In the genomic region with DNA sequence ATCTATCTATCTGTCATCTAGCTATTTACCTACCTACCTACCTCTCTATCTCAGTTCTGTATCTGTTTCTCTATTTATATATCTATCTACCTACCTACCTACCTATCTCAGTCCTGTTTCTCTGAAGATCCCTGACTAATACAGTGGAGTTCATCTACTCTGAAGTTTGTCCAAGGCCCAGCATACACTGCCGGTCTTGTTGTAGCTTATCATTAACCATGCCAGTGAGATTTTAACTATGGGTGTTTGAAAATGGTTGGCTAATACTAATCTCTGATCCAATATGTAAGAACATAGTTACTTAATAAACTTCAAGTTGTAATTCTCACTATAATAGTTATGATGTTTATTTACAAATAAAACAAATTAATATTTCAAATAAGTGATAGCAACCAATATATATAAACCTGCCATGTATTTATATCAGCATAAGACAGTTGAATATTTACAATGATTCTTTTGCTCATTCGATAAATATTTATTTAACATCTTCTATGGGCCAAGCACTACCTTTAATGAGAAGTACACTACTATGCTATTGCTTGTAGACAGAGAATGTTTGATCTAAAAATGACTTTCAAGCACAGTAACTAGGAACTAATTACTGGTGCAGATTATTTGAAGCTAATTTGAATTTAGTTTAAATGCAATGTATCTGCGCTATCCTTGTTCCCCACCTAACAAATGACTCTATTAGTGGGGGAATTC, we compare ENCODE assay signal across 20 cellular contexts.
A peak's percentile ranks its signal among the peaks of the same experiment; 100 is the strongest.
DNase-seq lines count a peak whose midpoint lies in the region; ATAC-seq, FAIRE-seq and TF ChIP-seq lines count a peak whose summit lies in the region.
"Had no signal": no experiment of that assay in that cellular context is flagged by ENCODE, and none has a peak within 500 bp of the region (broad histone marks: within the 10 kb centered on the region; RNA-seq: fewer than 3 reads in every experiment).

No MANE protein-coding gene starts in this region.

- no peak overlapping the region for H3K4me3 ChIP-seq in keratinocyte (ENCODE audit: control insufficient read depth in 2 of 3, extremely low read depth in 1 of 3, insufficient read depth in 2 of 3, low read depth in 1 of 3, low read length in 3 of 3)
- H3K4me3 ChIP-seq in liver (ENCODE audit: low read depth in 1 of 3, low read length in 3 of 3), result no peak overlapping the region
- H3K4me3 ChIP-seq in coronary artery, result no peak overlapping the region
- H3K4me3 ChIP-seq: GM23338, MG63 had no signal

- no peaks in the 10 kb centered on the region for H3K36me3 Mint-ChIP-seq in effector memory CD8-positive, alpha-beta T cell (ENCODE audit: insufficient read depth)

- DNase-seq in ACHN (peak; percentile 39), HuH-7.5 (ENCODE audit: low spot score) (peak; percentile 14), keratinocyte (ENCODE audit: low read depth, low spot score) (no peak), coronary artery (ENCODE audit: low spot score) (no peak), EL (no peak), D721Med (ENCODE audit: insufficient read length, low spot score) (no peak)
- no peak for DNase-seq in effector memory CD8-positive, alpha-beta T cell
- DNase-seq: CD4-positive, alpha-beta T cell; DMS 273 treated with DMSO at 0.1 percent for 48 hours; MG63; NCI-H1092 treated with DMSO at 0.1 percent for 48 hours; NCI-H1694 treated with DMSO at 0.1 percent for 48 hours; NCI-H69; NK-92 treated with Interleukin-12 subunit alpha and Interleukin-12 subunit beta, amount 100 ng/mL, for 24 hours; OCI-M1 had no signal

- TF ChIP-seq CTCF in keratinocyte (optimal IDR thresholded peaks at IDR 0.05 in 1 of 3, IDR thresholded peaks at IDR 0.05 in 1 of 3, conservative IDR thresholded peaks at IDR 0.05 in 1 of 3; ENCODE audit: extremely low read depth in 1 of 3, insufficient read depth in 2 of 3, low read length in 3 of 3) (no peak), liver (IDR thresholded peaks at IDR 0.05; ENCODE audit: low read depth, low read length, missing input control) (no peak), coronary artery (IDR thresholded peaks at IDR 0.05) (no peak), D721Med (IDR thresholded peaks at IDR 0.05; ENCODE audit: insufficient read depth, missing control alignments) (no peak)

- H3K27me3 ChIP-seq in keratinocyte (ENCODE audit: control insufficient read depth, extremely low read depth, insufficient read depth, low read length) (no peaks in the 10 kb centered on the region), liver (ENCODE audit: control insufficient read depth in 4 of 4, insufficient read depth in 4 of 4, low read length in 3 of 4) (no peaks in the 10 kb centered on the region)
- H3K27me3 ChIP-seq: MG63 had no signal

- H3K9me1 ChIP-seq in keratinocyte (ENCODE audit: control insufficient read depth, extremely low read depth, insufficient read depth, low read length), result no peaks in the 10 kb centered on the region

- H3K9ac ChIP-seq in keratinocyte (ENCODE audit: control insufficient read depth, extremely low read depth, insufficient read depth, low read length) (no peak overlapping the region), liver (ENCODE audit: low read depth in 1 of 2, low read length in 2 of 2) (no peak overlapping the region)
- H3K9ac ChIP-seq: KMS-11 had no signal

- peaks cover 14% of the 10 kb centered on the region for H3K4me1 ChIP-seq in keratinocyte (ENCODE audit: control insufficient read depth, extremely low read depth, insufficient read depth, low read length)
- peaks cover 0 to 5% (median 2%) of the 10 kb centered on the region in 4 donors for H3K4me1 ChIP-seq in liver (ENCODE audit: control insufficient read depth in 4 of 4, insufficient read depth in 4 of 4, low read length in 3 of 4)

- no peaks in the 10 kb centered on the region for H4K20me1 ChIP-seq in keratinocyte (ENCODE audit: control insufficient read depth, extremely low read depth, insufficient read depth, low read length)

- H3K27me3 Mint-ChIP-seq in effector memory CD8-positive, alpha-beta T cell, result no peaks in the 10 kb centered on the region
- H3K27me3 Mint-ChIP-seq: B cell; CD4-positive, alpha-beta T cell had no signal

- H3K79me2 ChIP-seq in keratinocyte (ENCODE audit: control insufficient read depth, insufficient read depth, low read length), result no peaks in the 10 kb centered on the region

- H3K9me3 ChIP-seq in keratinocyte (ENCODE audit: control insufficient read depth, low read depth, low read length) (no peaks in the 10 kb centered on the region), liver (ENCODE audit: control insufficient read depth in 4 of 4, low read length in 3 of 4) (no peaks in the 10 kb centered on the region)
- H3K9me3 ChIP-seq: MG63 had no signal

- in situ Hi-C loops in ACHN (cut with HindIII; ENCODE audit: low pct_ligation_motif_present, low pct_unique_long_range_greater_than_20kb, low sequenced_read_pairs), result no loop called here

- H3K9me3 Mint-ChIP-seq in effector memory CD8-positive, alpha-beta T cell, result no peaks in the 10 kb centered on the region
- H3K9me3 Mint-ChIP-seq: CD4-positive, alpha-beta T cell; GM23338 had no signal

- H3K4me2 ChIP-seq in keratinocyte (ENCODE audit: control insufficient read depth, extremely low read depth, insufficient read depth, low read depth, low read length), result no peak overlapping the region
- H3K4me2 ChIP-seq: GM23338, KMS-11 had no signal

- no peak overlapping the region for H3K4me3 Mint-ChIP-seq in effector memory CD8-positive, alpha-beta T cell
- H3K4me3 Mint-ChIP-seq: B cell; CD4-positive, alpha-beta T cell; GM23338 had no signal

- H3K36me3 ChIP-seq in keratinocyte (ENCODE audit: control insufficient read depth in 2 of 2, extremely low read depth in 1 of 2, insufficient read depth in 2 of 2, low read length in 2 of 2), result no peaks in the 10 kb centered on the region
- H3K36me3 ChIP-seq in liver (ENCODE audit: control insufficient read depth in 4 of 4, insufficient read depth in 3 of 4, low read depth in 1 of 4, low read length in 3 of 4), result no peaks in the 10 kb centered on the region
- H3K36me3 ChIP-seq: MG63 had no signal

- H3K27ac Mint-ChIP-seq in effector memory CD8-positive, alpha-beta T cell, result no peak overlapping the region
- H3K27ac Mint-ChIP-seq: B cell; CD4-positive, alpha-beta T cell; GM23338 had no signal

- H3K4me1 Mint-ChIP-seq in effector memory CD8-positive, alpha-beta T cell (ENCODE audit: low read depth in 2 of 2), result no peaks in the 10 kb centered on the region
- H3K4me1 Mint-ChIP-seq: B cell had no signal

- TF ChIP-seq RAD21 in liver (IDR thresholded peaks at IDR 0.05), result peak in 1 of 2 donors; percentile 25

- dilution Hi-C loops in keratinocyte (cut with MboI; ENCODE audit: extremely low pct_ligation_motif_present, low sequenced_read_pairs), result no loop called here

- 57% methylated on average over 3 of the region's 3 CpGs for WGBS in liver

- FAIRE-seq in keratinocyte (lab: Jason Lieb, UNC) (no peak), D721Med (lab: Jason Lieb, UNC) (no peak)

- H3K27ac ChIP-seq in keratinocyte (ENCODE audit: control insufficient read depth, insufficient read depth, low read length), result no peak overlapping the region
- H3K27ac ChIP-seq in liver (ENCODE audit: low read depth in 1 of 2, low read length in 2 of 2), result no peak overlapping the region
- H3K27ac ChIP-seq in coronary artery, result no peak overlapping the region
- H3K27ac ChIP-seq: HL-60, KMS-11 had no signal

- peak overlapping the region; percentile 18 for H2AFZ ChIP-seq in keratinocyte (ENCODE audit: control insufficient read depth, low read length)

- no peak for ATAC-seq in effector memory CD8-positive, alpha-beta T cell (replicated peaks)
- ATAC-seq: GM23338 had no signal

TF ChIP-seq in liver, 16 proteins besides CTCF, POLR2A, EP300 and RAD21:
- peak; percentile 21 for TF ChIP-seq SP1 (IDR thresholded peaks at IDR 0.05)
- TF ChIP-seq JUND (IDR thresholded peaks at IDR 0.05), result peak in 1 of 2 donors; percentile 23
- TF ChIP-seq YY1 (IDR thresholded peaks at IDR 0.05), result peak; percentile 69
- TF ChIP-seq, protein P1, sequence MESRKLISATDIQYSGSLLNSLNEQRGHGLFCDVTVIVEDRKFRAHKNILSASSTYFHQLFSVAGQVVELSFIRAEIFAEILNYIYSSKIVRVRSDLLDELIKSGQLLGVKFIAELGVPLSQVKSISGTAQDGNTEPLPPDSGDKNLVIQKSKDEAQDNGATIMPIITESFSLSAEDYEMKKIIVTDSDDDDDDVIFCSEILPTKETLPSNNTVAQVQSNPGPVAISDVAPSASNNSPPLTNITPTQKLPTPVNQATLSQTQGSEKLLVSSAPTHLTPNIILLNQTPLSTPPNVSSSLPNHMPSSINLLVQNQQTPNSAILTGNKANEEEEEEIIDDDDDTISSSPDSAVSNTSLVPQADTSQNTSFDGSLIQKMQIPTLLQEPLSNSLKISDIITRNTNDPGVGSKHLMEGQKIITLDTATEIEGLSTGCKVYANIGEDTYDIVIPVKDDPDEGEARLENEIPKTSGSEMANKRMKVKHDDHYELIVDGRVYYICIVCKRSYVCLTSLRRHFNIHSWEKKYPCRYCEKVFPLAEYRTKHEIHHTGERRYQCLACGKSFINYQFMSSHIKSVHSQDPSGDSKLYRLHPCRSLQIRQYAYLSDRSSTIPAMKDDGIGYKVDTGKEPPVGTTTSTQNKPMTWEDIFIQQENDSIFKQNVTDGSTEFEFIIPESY (IDR thresholded peaks at IDR 0.05), result peak; percentile 47
- TF ChIP-seq, protein P2, sequence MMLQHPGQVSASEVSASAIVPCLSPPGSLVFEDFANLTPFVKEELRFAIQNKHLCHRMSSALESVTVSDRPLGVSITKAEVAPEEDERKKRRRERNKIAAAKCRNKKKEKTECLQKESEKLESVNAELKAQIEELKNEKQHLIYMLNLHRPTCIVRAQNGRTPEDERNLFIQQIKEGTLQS (IDR thresholded peaks at IDR 0.05), result no peak
- TF ChIP-seq HNF4A (conservative IDR thresholded peaks at IDR 0.05), result peak in 1 of 2 donors; percentile 45
TF ChIP-seq in liver: peak in this region for 5.

Comparison
In these comparisons a context has a peak if more than half of its experiments do, and no peak if none do; other contexts are left out.
1. DNase-seq: peak in ACHN (single experiment) and HuH-7.5 (single experiment); none in keratinocyte (single experiment), effector memory CD8-positive, alpha-beta T cell (0 of 3), coronary artery (single experiment), EL (single experiment) and D721Med (single experiment).